14 cellular contexts compared by ENCODE assay signal in genomic region chr7:155862516-155863257, GRCh38. TPM values are rescaled to one million over a fixed set of nuclear protein-coding genes. Genes with fewer than 3 reads are reported as not detected.
A peak's percentile ranks its signal among the peaks of the same experiment; 100 is the strongest.
DNase-seq lines count a peak whose midpoint lies in the region; ATAC-seq, FAIRE-seq and TF ChIP-seq lines count a peak whose summit lies in the region.
"Had no signal": no experiment of that assay in that cellular context is flagged by ENCODE, and none has a peak within 500 bp of the region (broad histone marks: within the 10 kb centered on the region; RNA-seq: fewer than 3 reads in every experiment).

No MANE protein-coding gene starts in this region.

- H3K27me3 Mint-ChIP-seq in osteocyte (ENCODE audit: unreplicated experiment): peaks cover 15% of the 10 kb centered on the region

- peaks cover 2% of the 10 kb centered on the region for H3K27me3 ChIP-seq in GM06990 (replicated peaks; ENCODE audit: control insufficient read depth, insufficient read depth, low read length)
- H3K27me3 ChIP-seq in bronchial epithelial cell (ENCODE audit: control insufficient read depth, insufficient read depth, low read length): peaks cover 10% of the 10 kb centered on the region

- H3K36me3 ChIP-seq in GM06990 (ENCODE audit: control insufficient read depth, insufficient read depth, low read length) (no peaks in the 10 kb centered on the region), bronchial epithelial cell (ENCODE audit: control insufficient read depth, insufficient read depth, low read length) (no peaks in the 10 kb centered on the region)

- no peak overlapping the region for H3K27ac Mint-ChIP-seq in osteocyte (ENCODE audit: unreplicated experiment)

- H3K4me3 Mint-ChIP-seq in osteocyte (ENCODE audit: unreplicated experiment): no peak overlapping the region

- no peak for FAIRE-seq in bronchial epithelial cell (lab: Jason Lieb, UNC)

- no peak for ATAC-seq in stimulated activated naive CD8-positive, alpha-beta T cell treated with anti-CD3 and anti-CD28 coated beads, Interleukin-15, Interleukin-2, amounts not matched to agents 100 U/mL and 50 U/mL, for 24 hours

- H3K9me3 Mint-ChIP-seq in osteocyte (ENCODE audit: unreplicated experiment): no peaks in the 10 kb centered on the region

- H3K4me3 ChIP-seq in GM06990 (replicated peaks; ENCODE audit: low read depth, low read length): no peak overlapping the region
- H3K4me3 ChIP-seq in LNCaP clone FGC (ENCODE audit: low read depth, low read length): no peak overlapping the region
- no peak overlapping the region for H3K4me3 ChIP-seq in bronchial epithelial cell (ENCODE audit: low read depth, low read length)

- no peak for DNase-seq in GM06990 (ENCODE audit: extremely low read depth, insufficient read length)
- no peak for DNase-seq in LNCaP clone FGC (ENCODE audit: low read depth)
- no peak for DNase-seq in bronchial epithelial cell (ENCODE audit: low read depth)
- peak; percentile 80 for DNase-seq in osteocyte (ENCODE audit: extremely low spot score, unreplicated experiment)
- no peak for DNase-seq in NCI-H526 treated with DMSO at 0.1 percent for 48 hours (lab: John Stamatoyannopoulos, UW)
- no peak for DNase-seq in Kasumi-1 (lab: John Stamatoyannopoulos, UW)
- no peak for DNase-seq in NCI-H446 treated with DMSO at 0.1 percent for 48 hours (lab: John Stamatoyannopoulos, UW)
- no peak for DNase-seq in stimulated activated naive CD8-positive, alpha-beta T cell treated with anti-CD3 and anti-CD28 coated beads, Interleukin-15, Interleukin-2, amounts not matched to agents 100 U/mL and 50 U/mL, for 24 hours
- DNase-seq: activated CD4-positive, alpha-beta T cell treated with anti-CD3 and anti-CD28 coated beads for 4 hours; activated gamma-delta T cell treated with Interleukin-2 at 50 U/mL for 16 hours; central memory CD4-positive, alpha-beta T cell; GF-D8; NCI-H1436 had no signal

- peaks cover 11% of the 10 kb centered on the region for H3K4me1 Mint-ChIP-seq in osteocyte (ENCODE audit: unreplicated experiment)

- TF ChIP-seq CTCF in GM06990 (IDR thresholded peaks at IDR 0.05; ENCODE audit: insufficient read depth, low read length, poor library complexity, severe bottlenecking) (peak; percentile 39), LNCaP clone FGC (IDR thresholded peaks at IDR 0.05; ENCODE audit: control insufficient read depth, extremely low read depth, insufficient read depth) (peak; percentile 34), bronchial epithelial cell (IDR thresholded peaks at IDR 0.05; ENCODE audit: insufficient read depth, low read length, severe bottlenecking) (peak; percentile 51), osteocyte (IDR thresholded peaks at IDR 0.05) (peak; percentile 15)

- H3K36me3 Mint-ChIP-seq in osteocyte (ENCODE audit: unreplicated experiment): no peaks in the 10 kb centered on the region

RNA-seq across cellular contexts. Expression of gene SHH, which starts 50.4 kb away (rescaled TPM):
- 0.13 TPM in 1 of 2 replicates, not detected in the other for total RNA-seq in bronchial epithelial cell
- total RNA-seq in osteocyte: 0.08 and 0.11 TPM in 2 replicates
- total RNA-seq: HT1080 had no signal
